8 cellular contexts compared by ENCODE assay signal in genomic region chr20:41249371-41249770, GRCh38.
DNase-seq lines count a peak whose midpoint lies in the region; FAIRE-seq and TF ChIP-seq lines count a peak whose summit lies in the region.

No MANE protein-coding gene starts in this region.

- peaks cover 6% of the 10 kb centered on the region for H4K20me1 ChIP-seq in osteoblast (ENCODE audit: insufficient read depth, low read length)

- H3K27me3 ChIP-seq in osteoblast (ENCODE audit: insufficient read depth, low read length) (no peaks in the 10 kb centered on the region), BE2C (no peaks in the 10 kb centered on the region)

- H3K4me3 ChIP-seq in osteoblast (ENCODE audit: insufficient read depth, low read length) (no peak overlapping the region), BE2C (ENCODE audit: low read depth, low read length) (no peak overlapping the region)

- FAIRE-seq in GM19239 (lab: Jason Lieb, UNC) = peak; percentile 51
- peak; percentile 86 for FAIRE-seq in RCC 7860 (lab: Jason Lieb, UNC)

- H3K36me3 ChIP-seq in osteoblast (ENCODE audit: insufficient read depth, low read length) = no peaks in the 10 kb centered on the region
- H3K36me3 ChIP-seq in BE2C = no peaks in the 10 kb centered on the region

- H3K79me2 ChIP-seq in osteoblast (ENCODE audit: insufficient read depth, low read length) = peaks cover 59% of the 10 kb centered on the region

- H3K4me2 ChIP-seq in osteoblast (ENCODE audit: insufficient read depth, low read length) = peak overlapping the region; percentile 60

- H3K4me1 ChIP-seq in osteoblast (ENCODE audit: insufficient read depth, low read length) = peaks cover 29% of the 10 kb centered on the region
- no peaks in the 10 kb centered on the region for H3K4me1 ChIP-seq in BE2C

- peak overlapping the region; percentile 62 for H2AFZ ChIP-seq in osteoblast (ENCODE audit: low read length)

- peak overlapping the region; percentile 91 for H3K27ac ChIP-seq in osteoblast (ENCODE audit: low read depth, low read length)

- no peak for TF ChIP-seq CTCF in osteoblast (IDR thresholded peaks at IDR 0.05; ENCODE audit: extremely low read depth, low read depth, low read length)
- no peak for TF ChIP-seq CTCF in BE2C (IDR thresholded peaks at IDR 0.05; ENCODE audit: low read depth, low read length)

- H3K9me3 ChIP-seq in osteoblast (ENCODE audit: low read depth, low read length) = no peaks in the 10 kb centered on the region
- H3K9me3 ChIP-seq in BE2C = no peaks in the 10 kb centered on the region

- DNase-seq in GM19239 (ENCODE audit: insufficient read length, low spot score) = no peak
- DNase-seq in RCC 7860 (ENCODE audit: low spot score) = peak; percentile 77
- DNase-seq in fibroblast of the conjunctiva (ENCODE audit: low read depth) = peak; percentile 88
- DNase-seq in osteoblast (ENCODE audit: insufficient read length, low spot score, missing footprints) = peak; percentile 84
- DNase-seq in RPMI8226 = no peak
- DNase-seq in BE2C = no peak
- no peak for DNase-seq in effector CD4-positive, alpha-beta T cell
- no peak for DNase-seq in activated effector memory CD4-positive, alpha-beta T cell treated with Interleukin-2 at 50 U/mL for 16 hours

Comparison
In these comparisons a context has a peak if more than half of its experiments do, and no peak if none do; other contexts are left out.
1. DNase-seq: peak in RCC 7860 (single experiment), fibroblast of the conjunctiva (single experiment) and osteoblast (single experiment); none in GM19239 (single experiment), RPMI8226 (single experiment), BE2C (single experiment), effector CD4-positive, alpha-beta T cell (single experiment) and activated effector memory CD4-positive, alpha-beta T cell treated with Interleukin-2 at 50 U/mL for 16 hours (single experiment).